ENCODE assay signal across 20 cellular contexts in genomic region chr7:74225400-74225799, GRCh38.
"Had no signal": no experiment of that assay in that cellular context is flagged by ENCODE, and none has a peak within 500 bp of the region (broad histone marks: within the 10 kb centered on the region; RNA-seq: fewer than 3 reads in every experiment).

No MANE protein-coding gene starts in this region.

- H3K36me3 ChIP-seq: adrenal gland, ovary had no signal

- H3K27me3 Mint-ChIP-seq: activated CD8-positive, alpha-beta T cell treated with anti-CD3 and anti-CD28 coated beads for 36 hours; activated naive CD4-positive, alpha-beta T cell treated with anti-CD3 and anti-CD28 coated beads, Interleukin-2, amount 10 ng/mL, durations not matched to agents 7 days and 5 days; activated T-helper 17 cell treated with anti-CD3 and anti-CD28 coated beads, Interleukin-2, amount 50 U/mL, for 72 hours; central memory CD8-positive, alpha-beta T cell; effector memory CD8-positive, alpha-beta T cell; memory B cell; type B pancreatic cell had no signal

- H3K4me1 ChIP-seq: adrenal gland, gastroesophageal sphincter had no signal

- H3K27me3 ChIP-seq: adrenal gland, gastroesophageal sphincter, left lung, ovary, suprapubic skin had no signal

- H3K27ac Mint-ChIP-seq: activated CD8-positive, alpha-beta T cell treated with anti-CD3 and anti-CD28 coated beads for 36 hours; activated naive CD4-positive, alpha-beta T cell treated with anti-CD3 and anti-CD28 coated beads, Interleukin-2, amount 10 ng/mL, durations not matched to agents 7 days and 5 days; activated T-helper 17 cell treated with anti-CD3 and anti-CD28 coated beads, Interleukin-2, amount 50 U/mL, for 72 hours; effector memory CD8-positive, alpha-beta T cell; T-helper 1 cell treated with Interleukin-12 subunit alpha and Interleukin-12 subunit beta and Interleukin-4 antibody, amounts not matched to agents 30 μg/mL and 1 μg/mL, for 36 hours; type B pancreatic cell had no signal

- H3K4me3 ChIP-seq: adrenal gland, gastroesophageal sphincter, left lung, ovary, suprapubic skin had no signal

- H3K27ac ChIP-seq: adrenal gland, epithelial cell of prostate, gastroesophageal sphincter, ovary, suprapubic skin had no signal

- H3K9me3 ChIP-seq: adrenal gland, gastroesophageal sphincter, left lung, ovary, suprapubic skin had no signal

- DNase-seq: activated CD4-positive, CD25-positive, alpha-beta regulatory T cell treated with anti-CD3 and anti-CD28 coated beads, Interleukin-2, amount 50 U/mL, for 72 hours; activated CD8-positive, alpha-beta memory T cell treated with anti-CD3 and anti-CD28 coated beads, Interleukin-2, amount 50 U/mL, for 48 hours; activated CD8-positive, alpha-beta T cell treated with anti-CD3 and anti-CD28 coated beads for 36 hours; activated naive CD4-positive, alpha-beta T cell treated with anti-CD3 and anti-CD28 coated beads, Interleukin-2, amount 10 ng/mL, durations not matched to agents 7 days and 5 days; adrenal gland; cortex of kidney; effector memory CD8-positive, alpha-beta T cell; ovary; stimulated activated CD4-positive, alpha-beta T cell treated with anti-CD3 and anti-CD28 coated beads, Interleukin-2, amount 100 ng/mL, for 48 hours; stimulated activated naive CD8-positive, alpha-beta T cell treated with anti-CD3 and anti-CD28 coated beads, Interleukin-15, Interleukin-2, amounts not matched to agents 100 U/mL and 50 U/mL, for 24 hours had no signal

- H3K9me3 Mint-ChIP-seq: activated CD8-positive, alpha-beta T cell treated with anti-CD3 and anti-CD28 coated beads for 36 hours; activated naive CD4-positive, alpha-beta T cell treated with anti-CD3 and anti-CD28 coated beads, Interleukin-2, amount 10 ng/mL, durations not matched to agents 7 days and 5 days; activated T-helper 17 cell treated with anti-CD3 and anti-CD28 coated beads, Interleukin-2, amount 50 U/mL, for 72 hours; central memory CD8-positive, alpha-beta T cell; effector memory CD8-positive, alpha-beta T cell; memory B cell; neural crest cell; T-helper 1 cell treated with Interleukin-12 subunit alpha and Interleukin-12 subunit beta and Interleukin-4 antibody, amounts not matched to agents 30 μg/mL and 1 μg/mL, for 36 hours; type B pancreatic cell had no signal

- H3K4me1 Mint-ChIP-seq: central memory CD8-positive, alpha-beta T cell; neural crest cell had no signal

- ATAC-seq: activated CD8-positive, alpha-beta T cell treated with anti-CD3 and anti-CD28 coated beads for 36 hours; activated T-helper 17 cell treated with anti-CD3 and anti-CD28 coated beads, Interleukin-2, amount 50 U/mL, for 72 hours; effector memory CD8-positive, alpha-beta T cell; gastroesophageal sphincter; left lung; stimulated activated naive CD8-positive, alpha-beta T cell treated with anti-CD3 and anti-CD28 coated beads, Interleukin-15, Interleukin-2, amounts not matched to agents 100 U/mL and 50 U/mL, for 24 hours had no signal

- H3K4me3 Mint-ChIP-seq: activated CD8-positive, alpha-beta T cell treated with anti-CD3 and anti-CD28 coated beads for 36 hours; activated naive CD4-positive, alpha-beta T cell treated with anti-CD3 and anti-CD28 coated beads, Interleukin-2, amount 10 ng/mL, durations not matched to agents 7 days and 5 days; activated T-helper 17 cell treated with anti-CD3 and anti-CD28 coated beads, Interleukin-2, amount 50 U/mL, for 72 hours; central memory CD8-positive, alpha-beta T cell; effector memory CD8-positive, alpha-beta T cell; memory B cell; neural crest cell; T-helper 1 cell treated with Interleukin-12 subunit alpha and Interleukin-12 subunit beta and Interleukin-4 antibody, amounts not matched to agents 30 μg/mL and 1 μg/mL, for 36 hours; type B pancreatic cell had no signal
